ENCODE assay signal across 9 cellular contexts in genomic region chr2:98936917-98937351, GRCh38. TPM values are rescaled to one million over a fixed set of nuclear protein-coding genes. Genes with fewer than 3 reads are reported as not detected.
DNase-seq lines count a peak whose midpoint lies in the region; ATAC-seq and TF ChIP-seq lines count a peak whose summit lies in the region.
"Had no signal": no experiment of that assay in that cellular context is flagged by ENCODE, and none has a peak within 500 bp of the region (broad histone marks: within the 10 kb centered on the region; RNA-seq: fewer than 3 reads in every experiment).

No MANE protein-coding gene starts in this region.

- intact Hi-C loops in HCT116 (cut with micrococcal nuclease) (no loop called here), sigmoid colon (cut with DNase I) (no loop called here)

- RAD21 ChIA-PET in HCT116 (lab: Charles Lee; ENCODE audit: low non-redundant PET in 1 of 2, low total read pairs in 2 of 2, uncharacterized antibody in 2 of 2, unreplicated experiment in 2 of 2) = no interaction called here

- POLR2A ChIA-PET in HCT116 (lab: Charles Lee) = no interaction called here
- POLR2A ChIA-PET in T-cell (lab: Charles Lee) = interaction anchor here in 1 of 2 donors (0.6 kb wide), 1 partner anchor 990 kb away, joined by 3 read pairs; no protein-coding TSS in a partner anchor

- 7% methylated on average over 47 of the region's 49 CpGs for WGBS in hepatocyte (ENCODE audit: low lambda C conversion rate, missing lambda C conversion rate)
- 7 to 13% methylated on average over 49 of the region's 49 CpGs for WGBS in sigmoid colon, 2 donors

- no peak overlapping the region for H3K27ac ChIP-seq in HCT116 (ENCODE audit: low read depth, low read length)
- H3K27ac ChIP-seq in hepatocyte = no peak overlapping the region
- H3K27ac ChIP-seq in sigmoid colon = no peak overlapping the region

- H2AFZ ChIP-seq in HCT116 (ENCODE audit: low read depth, low read length, poor library complexity, severe bottlenecking) (peak overlapping the region; percentile 68), hepatocyte (peak overlapping the region; percentile 63)

- H3K27me3 ChIP-seq in HCT116 (ENCODE audit: insufficient read depth, low read length) (no peaks in the 10 kb centered on the region), hepatocyte (peaks cover 58% of the 10 kb centered on the region), sigmoid colon (peaks cover 4 to 39% (median 8%) of the 10 kb centered on the region in 3 donors)

- H3K36me3 Mint-ChIP-seq in T-cell = no peaks in the 10 kb centered on the region

- H3K9me3 ChIP-seq in HCT116 (ENCODE audit: control insufficient read depth in 1 of 2, insufficient read depth in 1 of 2, low read depth in 1 of 2, low read length in 2 of 2) (no peaks in the 10 kb centered on the region), hepatocyte (ENCODE audit: low read depth) (no peaks in the 10 kb centered on the region), sigmoid colon (no peaks in the 10 kb centered on the region)

- H3K4me1 ChIP-seq in HCT116 (ENCODE audit: control insufficient read depth in 1 of 2, insufficient read depth in 2 of 2, low read length in 2 of 2) (peaks cover 6 to 13% of the 10 kb centered on the region in 2 experiments; a peak in 2 of 4 replicates), hepatocyte (ENCODE audit: insufficient read depth) (peaks cover 7% of the 10 kb centered on the region), sigmoid colon (peaks cover 0 to 19% (median 16%) of the 10 kb centered on the region in 4 donors)

- no peak for ATAC-seq in HCT116
- ATAC-seq in T-cell (replicated peaks in 1 of 4) = peak in 1 of 4 experiments; percentile 13
- ATAC-seq in HG02852 (IDR thresholded peaks at IDR 0.05; ENCODE audit: unreplicated experiment) = no peak
- ATAC-seq in GM18511 (IDR thresholded peaks at IDR 0.05; ENCODE audit: unreplicated experiment) = no peak
- ATAC-seq in HG03520 (IDR thresholded peaks at IDR 0.05; ENCODE audit: unreplicated experiment) = no peak

- no peaks in the 10 kb centered on the region for H3K36me3 ChIP-seq in HCT116 (ENCODE audit: control insufficient read depth in 1 of 2, insufficient read depth in 2 of 2, low read length in 2 of 2)
- H3K36me3 ChIP-seq in hepatocyte (replicated peaks; ENCODE audit: insufficient read depth, low read depth) = no peaks in the 10 kb centered on the region
- no peaks in the 10 kb centered on the region for H3K36me3 ChIP-seq in sigmoid colon

- H3K4me1 Mint-ChIP-seq in T-cell = peaks cover 6 to 18% (median 14%) of the 10 kb centered on the region in 3 donors

- no TSS peak for BruUV-seq in HCT116 (replicated peaks; lab: Mats Ljungman, UMichigan)

- H3K27me3 Mint-ChIP-seq in T-cell = peaks cover 54 to 60% of the 10 kb centered on the region in 2 donors

- H3K4me3 ChIP-seq in HCT116 (replicated peaks in 1 of 2; ENCODE audit: low read depth in 1 of 2, low read length in 2 of 2) (peak overlapping the region; percentile 42 to 59; a peak in 2 of 4 replicates), hepatocyte (no peak overlapping the region), sigmoid colon (peak overlapping the region in 3 of 4 donors; percentile 42 to 57 (median 50))

- no peak for TF ChIP-seq RAD21 in HCT116 (IDR thresholded peaks at IDR 0.05; ENCODE audit: low read depth)

- H3K79me2 ChIP-seq in HCT116 (ENCODE audit: insufficient read depth, low read length) (no peaks in the 10 kb centered on the region), hepatocyte (no peaks in the 10 kb centered on the region)

- H3K9ac ChIP-seq in HCT116 (ENCODE audit: low read length) = no peak overlapping the region

- no peaks in the 10 kb centered on the region for H4K20me1 ChIP-seq in HCT116 (ENCODE audit: insufficient read depth)
- H4K20me1 ChIP-seq in hepatocyte (ENCODE audit: insufficient read depth, poor library complexity, severe bottlenecking) = no peaks in the 10 kb centered on the region

- no peak for DNase-seq in HCT116 (ENCODE audit: low read depth, low spot score)
- no peak for DNase-seq in T-cell
- DNase-seq in hepatocyte (ENCODE audit: low spot score) = no peak
- no peak for DNase-seq in sigmoid colon
- DNase-seq in NCI-H2081 (lab: John Stamatoyannopoulos, UW) = no peak
- DNase-seq: activated effector memory CD4-positive, alpha-beta T cell treated with Interleukin-2 at 50 U/mL for 16 hours had no signal

- TF ChIP-seq CTCF in HCT116 (IDR thresholded peaks at IDR 0.05 in 2 of 3, conservative IDR thresholded peaks at IDR 0.05 in 1 of 3; ENCODE audit: borderline replicate concordance in 1 of 3, insufficient read depth in 1 of 3, low read depth in 2 of 3, low read length in 2 of 3) (no peak), hepatocyte (IDR thresholded peaks at IDR 0.05; ENCODE audit: poor library complexity) (no peak), sigmoid colon (IDR thresholded peaks at IDR 0.05) (no peak)

- CTCF ChIA-PET in HCT116 (lab: Charles Lee) = interaction anchor here (1.3 kb wide), 1 partner anchor 288 kb away, joined by 4 read pairs; no protein-coding TSS in a partner anchor
- CTCF ChIA-PET in T-cell (lab: Charles Lee) = interaction anchor here in 1 of 2 donors (0.6 kb wide), 1 partner anchor 94 kb away, joined by 4 read pairs; no protein-coding TSS in a partner anchor

- H3K27ac Mint-ChIP-seq in T-cell = no peak overlapping the region

- H3K4me2 ChIP-seq in HCT116 (ENCODE audit: low read length) = peak overlapping the region; percentile 89
- peak overlapping the region; percentile 96 for H3K4me2 ChIP-seq in hepatocyte

- H3K9me3 Mint-ChIP-seq in T-cell = no peaks in the 10 kb centered on the region

- TF ChIP-seq EP300 in sigmoid colon (IDR thresholded peaks at IDR 0.05) = no peak

- no peak for TF ChIP-seq POLR2A in HCT116 (IDR thresholded peaks at IDR 0.05; ENCODE audit: borderline replicate concordance, extremely low read depth, insufficient read depth, insufficient read length)
- no peak for TF ChIP-seq POLR2A in sigmoid colon (IDR thresholded peaks at IDR 0.05)

- peak overlapping the region; percentile 66 to 77 (median 69) for H3K4me3 Mint-ChIP-seq in T-cell

- H3K9me2 ChIP-seq in HCT116 (ENCODE audit: insufficient read depth) (no peaks in the 10 kb centered on the region), hepatocyte (replicated peaks; ENCODE audit: insufficient read depth) (no peaks in the 10 kb centered on the region)

TF ChIP-seq in HCT116, 20 proteins besides CTCF, POLR2A, EP300 and RAD21:
- TF ChIP-seq SP1 (IDR thresholded peaks at IDR 0.05; ENCODE audit: low read depth) (no peak), ELF1 (IDR thresholded peaks at IDR 0.05; ENCODE audit: borderline replicate concordance, low read depth) (no peak), ZFX (IDR thresholded peaks at IDR 0.05) (no peak), EZH2phosphoT487 (IDR thresholded peaks at IDR 0.05; ENCODE audit: borderline replicate concordance) (no peak)

RNA-seq across cellular contexts. Expression of gene CRACDL, which starts 0.9 kb away (rescaled TPM):
- total RNA-seq in HCT116 (2021; ENCODE audit: unreplicated experiment) (1.1 TPM), T-cell (1 to 10 TPM in 3 of 5 donors, under 1 TPM in 2; 0.23 to 2.0 (median 1.7) TPM), hepatocyte (0.40 and 0.47 TPM in 2 replicates), sigmoid colon (1 to 10 TPM in 1 of 4 donors, under 1 TPM in 3; 0.36 to 1.5 (median 0.69) TPM)
- polyA plus RNA-seq in HCT116 (2012) = 0.56 and 0.72 TPM in 2 replicates
- polyA plus RNA-seq in hepatocyte (1.4 TPM in 1 of 2 replicates, not detected in the other), sigmoid colon (1 to 10 TPM; 7.0 to 8.8 (median 7.8) TPM)
